ENCODE assay signal across 15 cellular contexts in the genomic region with DNA sequence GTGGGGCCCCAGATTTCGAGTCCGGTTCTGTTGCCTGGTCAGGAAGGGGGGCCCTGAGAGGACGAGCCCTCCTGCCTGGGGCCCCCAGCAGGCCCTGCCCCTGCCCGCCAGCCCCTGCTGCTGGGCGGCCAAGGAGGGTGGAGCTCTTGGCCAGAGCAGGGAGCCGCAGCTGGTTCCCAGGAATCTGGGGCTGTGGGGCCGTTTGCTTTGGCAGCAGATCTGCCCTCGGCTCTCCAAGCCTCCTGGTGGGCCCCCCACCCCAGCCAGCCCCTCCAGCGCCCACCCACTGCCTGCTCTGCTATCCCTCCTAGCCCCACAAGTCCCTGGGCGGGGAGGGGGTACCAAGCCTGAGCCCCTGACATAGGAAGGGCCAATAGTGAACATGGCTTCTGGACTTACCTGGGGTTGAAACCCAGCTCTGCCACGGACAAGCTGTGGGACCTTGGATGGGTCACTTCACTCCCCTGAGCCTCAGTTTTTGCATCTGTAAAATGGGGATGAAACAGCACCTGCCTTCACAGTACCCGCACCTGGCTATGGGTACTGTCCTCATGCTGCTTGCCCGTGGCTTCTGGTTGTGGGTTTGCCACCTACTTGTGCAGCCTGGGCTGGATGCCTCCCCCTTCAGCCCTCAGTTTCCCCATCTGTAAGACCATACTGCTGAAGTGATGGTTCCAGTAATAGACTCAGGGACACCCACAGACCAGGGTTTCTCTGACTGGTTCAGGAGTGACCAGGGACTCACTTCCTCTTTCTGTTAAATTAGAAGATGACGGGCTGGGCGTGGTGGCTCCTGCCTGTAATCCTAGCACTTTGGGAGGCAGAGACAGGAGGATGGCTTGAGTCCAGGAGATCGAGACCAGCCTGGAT. TPM values are rescaled to one million over a fixed set of nuclear protein-coding genes. Genes with fewer than 3 reads are reported as not detected.
DNase-seq lines count a peak whose midpoint lies in the region; ATAC-seq and TF ChIP-seq lines count a peak whose summit lies in the region.
"Had no signal": no experiment of that assay in that cellular context is flagged by ENCODE, and none has a peak within 500 bp of the region (broad histone marks: within the 10 kb centered on the region; RNA-seq: fewer than 3 reads in every experiment).

No MANE protein-coding gene starts in this region.

- H3K4me3 ChIP-seq in heart right ventricle (no peak overlapping the region), ascending aorta (peak overlapping the region in 1 of 2 donors; percentile 46), urinary bladder (ENCODE audit: low read depth, low read length) (no peak overlapping the region)
- H3K4me3 ChIP-seq in naive thymus-derived CD4-positive, alpha-beta T cell (ENCODE audit: low read length): no peak overlapping the region
- H3K4me3 ChIP-seq: dorsolateral prefrontal cortex, SK-N-MC had no signal

- no peaks in the 10 kb centered on the region for H3K36me3 ChIP-seq in heart right ventricle
- H3K36me3 ChIP-seq in ascending aorta: no peaks in the 10 kb centered on the region
- H3K36me3 ChIP-seq in naive thymus-derived CD4-positive, alpha-beta T cell (ENCODE audit: control insufficient read depth in 2 of 3, insufficient read depth in 3 of 3, low read length in 3 of 3): no peaks in the 10 kb centered on the region
- H3K36me3 ChIP-seq in urinary bladder (ENCODE audit: insufficient read depth): no peaks in the 10 kb centered on the region

- no peak overlapping the region for H3K4me3 Mint-ChIP-seq in naive thymus-derived CD4-positive, alpha-beta T cell
- H3K4me3 Mint-ChIP-seq in activated naive CD4-positive, alpha-beta T cell treated with anti-CD3 and anti-CD28 coated beads, Interleukin-2, amount 10 ng/mL, durations not matched to agents 7 days and 5 days: no peak overlapping the region
- H3K4me3 Mint-ChIP-seq: activated CD4-positive, alpha-beta T cell treated with anti-CD3 and anti-CD28 coated beads, Interleukin-2, amount 10 ng/mL, durations not matched to agents 24 days and 14 days had no signal

- H3K4me1 Mint-ChIP-seq in naive thymus-derived CD4-positive, alpha-beta T cell: peaks cover 0 to 4% (median 0%) of the 10 kb centered on the region in 7 donors
- peaks cover 5% of the 10 kb centered on the region for H3K4me1 Mint-ChIP-seq in activated naive CD4-positive, alpha-beta T cell treated with anti-CD3 and anti-CD28 coated beads, Interleukin-2, amount 10 ng/mL, durations not matched to agents 7 days and 5 days
- H3K4me1 Mint-ChIP-seq: activated CD4-positive, alpha-beta T cell treated with anti-CD3 and anti-CD28 coated beads, Interleukin-2, amount 10 ng/mL, durations not matched to agents 24 days and 14 days had no signal

- intact Hi-C loops in heart right ventricle (cut with DNase I): loop anchor here in 5 of 10 donors (5.0 kb wide), 3 partner anchors 38 to 143 kb away; partner anchors contain the start of gene TFAP4 (in 4 of the 5)
- intact Hi-C loops in cardiac septum (cut with DNase I): loop anchor here (5.0 kb wide), 1 partner anchor 53 kb away; the partner anchor contains the start of gene TFAP4
- intact Hi-C loops in ascending aorta (cut with DNase I): loop anchor here (2.0 to 10.0 kb wide), 2 partner anchors 14 to 380 kb away; no protein-coding TSS in a partner anchor
- intact Hi-C loops in naive thymus-derived CD4-positive, alpha-beta T cell (cut with micrococcal nuclease): no loop called here
- intact Hi-C loops in head of caudate nucleus (cut with DNase I): loop anchor here (5.0 kb wide), 2 partner anchors 33 to 48 kb away; no protein-coding TSS in a partner anchor

- no peak overlapping the region for H3K27ac Mint-ChIP-seq in naive thymus-derived CD4-positive, alpha-beta T cell
- no peak overlapping the region for H3K27ac Mint-ChIP-seq in activated naive CD4-positive, alpha-beta T cell treated with anti-CD3 and anti-CD28 coated beads, Interleukin-2, amount 10 ng/mL, durations not matched to agents 7 days and 5 days
- H3K27ac Mint-ChIP-seq: activated CD4-positive, alpha-beta T cell treated with anti-CD3 and anti-CD28 coated beads, Interleukin-2, amount 10 ng/mL, durations not matched to agents 24 days and 14 days had no signal

- ATAC-seq in heart right ventricle: no peak
- peak; percentile 36 for ATAC-seq in naive thymus-derived CD4-positive, alpha-beta T cell

- H3K9me3 ChIP-seq in heart right ventricle: no peaks in the 10 kb centered on the region
- H3K9me3 ChIP-seq in ascending aorta: no peaks in the 10 kb centered on the region
- H3K9me3 ChIP-seq in naive thymus-derived CD4-positive, alpha-beta T cell (ENCODE audit: control insufficient read depth in 2 of 3, low read length in 3 of 3): no peaks in the 10 kb centered on the region

- POLR2A ChIA-PET in naive thymus-derived CD4-positive, alpha-beta T cell (lab: Charles Lee): interaction anchor here (1.1 kb wide), 1 partner anchor 36 kb away, joined by 3 read pairs; no protein-coding TSS in a partner anchor

- WGBS in heart right ventricle, 2 donors: 72 to 74% methylated on average over 16 of the region's 16 CpGs
- 51% methylated on average over 16 of the region's 16 CpGs for WGBS in urinary bladder

- no peak for DNase-seq in heart right ventricle
- no peak for DNase-seq in cardiac septum (ENCODE audit: low spot score)
- DNase-seq in ascending aorta (ENCODE audit: low spot score in 2 of 2): no peak
- DNase-seq in naive thymus-derived CD4-positive, alpha-beta T cell: no peak
- no peak for DNase-seq in head of caudate nucleus
- no peak for DNase-seq in cerebellar cortex (ENCODE audit: low spot score)
- no peak for DNase-seq in activated naive CD4-positive, alpha-beta T cell treated with anti-CD3 and anti-CD28 coated beads, Interleukin-2, amount 10 ng/mL, durations not matched to agents 7 days and 5 days
- DNase-seq: activated naive CD4-positive, alpha-beta T cell treated with anti-CD3 and anti-CD28 coated beads, Interleukin-2, amount 50 U/mL, for 16 hours; dorsolateral prefrontal cortex; GOT3; KG1; midbrain had no signal

- H3K27me3 ChIP-seq in heart right ventricle (peaks cover 0 to 4% (median 0%) of the 10 kb centered on the region in 7 donors), ascending aorta (no peaks in the 10 kb centered on the region)
- H3K27me3 ChIP-seq in naive thymus-derived CD4-positive, alpha-beta T cell (ENCODE audit: control insufficient read depth in 2 of 2, insufficient read depth in 2 of 2, low read length in 2 of 2): no peaks in the 10 kb centered on the region
- H3K27me3 ChIP-seq: dorsolateral prefrontal cortex had no signal

- CTCF ChIA-PET in naive thymus-derived CD4-positive, alpha-beta T cell (lab: Charles Lee): interaction anchor here (0.6 kb wide), 2 partner anchors 59 to 159 kb away, joined by 3 to 5 read pairs; no protein-coding TSS in a partner anchor
- CTCF ChIA-PET in activated naive CD4-positive, alpha-beta T cell treated with anti-CD3 and anti-CD28 coated beads, Interleukin-2, amount 10 ng/mL, durations not matched to agents 7 days and 5 days (lab: Charles Lee): interaction anchor here (5.9 kb wide), 1 partner anchor 15 kb away, joined by 49 read pairs; no protein-coding TSS in a partner anchor

- H3K27ac ChIP-seq in heart right ventricle (peak overlapping the region in 9 of 10 donors; percentile 82 to 93 (median 85)), ascending aorta (peak overlapping the region; percentile 93 to 94), urinary bladder (ENCODE audit: low read depth) (peak overlapping the region; percentile 24)
- no peak overlapping the region for H3K27ac ChIP-seq in naive thymus-derived CD4-positive, alpha-beta T cell (ENCODE audit: low read depth, low read length)
- H3K27ac ChIP-seq: SK-N-MC had no signal

- TF ChIP-seq CTCF in heart right ventricle (IDR thresholded peaks at IDR 0.05): no peak
- no peak for TF ChIP-seq CTCF in ascending aorta (IDR thresholded peaks at IDR 0.05)

- no peaks in the 10 kb centered on the region for H3K9me3 Mint-ChIP-seq in naive thymus-derived CD4-positive, alpha-beta T cell
- H3K9me3 Mint-ChIP-seq in activated naive CD4-positive, alpha-beta T cell treated with anti-CD3 and anti-CD28 coated beads, Interleukin-2, amount 10 ng/mL, durations not matched to agents 7 days and 5 days: no peaks in the 10 kb centered on the region
- H3K9me3 Mint-ChIP-seq: activated CD4-positive, alpha-beta T cell treated with anti-CD3 and anti-CD28 coated beads, Interleukin-2, amount 10 ng/mL, durations not matched to agents 24 days and 14 days had no signal

- H3K4me1 ChIP-seq in heart right ventricle (peaks cover 69 to 98% (median 85%) of the 10 kb centered on the region in 9 donors), ascending aorta (peaks cover 67 to 86% of the 10 kb centered on the region in 2 donors), urinary bladder (ENCODE audit: insufficient read depth) (peaks cover 2% of the 10 kb centered on the region)
- H3K4me1 ChIP-seq in naive thymus-derived CD4-positive, alpha-beta T cell (ENCODE audit: control insufficient read depth in 2 of 2, insufficient read depth in 2 of 2, low read length in 2 of 2): peaks cover 0 to 3% of the 10 kb centered on the region in 2 donors

- H3K36me3 Mint-ChIP-seq in naive thymus-derived CD4-positive, alpha-beta T cell: no peaks in the 10 kb centered on the region
- H3K36me3 Mint-ChIP-seq in activated naive CD4-positive, alpha-beta T cell treated with anti-CD3 and anti-CD28 coated beads, Interleukin-2, amount 10 ng/mL, durations not matched to agents 7 days and 5 days: no peaks in the 10 kb centered on the region

- H3K27me3 Mint-ChIP-seq in naive thymus-derived CD4-positive, alpha-beta T cell: peaks cover 0 to 18% (median 0%) of the 10 kb centered on the region in 5 donors
- peaks cover 54% of the 10 kb centered on the region for H3K27me3 Mint-ChIP-seq in activated naive CD4-positive, alpha-beta T cell treated with anti-CD3 and anti-CD28 coated beads, Interleukin-2, amount 10 ng/mL, durations not matched to agents 7 days and 5 days

RNA-seq across cellular contexts. Expression of gene GLIS2, which starts 9.2 kb away (rescaled TPM):
- total RNA-seq in heart right ventricle (10 to 100 TPM in 8 of 10 donors, 1 to 10 TPM in 2; 9.0 to 16.9 (median 14.9) TPM), cardiac septum (31.4 TPM), ascending aorta (16.8 TPM), urinary bladder (6.1 TPM)
- polyA plus RNA-seq in heart right ventricle (10 to 100 TPM in 1 of 2 donors, 1 to 10 TPM in 1; 6.9 to 13.1 TPM), urinary bladder (22.1 TPM)
- total RNA-seq in naive thymus-derived CD4-positive, alpha-beta T cell: under 1 TPM in 1 of 5 experiments, not detected in 4; 0.53 TPM
- polyA plus RNA-seq in naive thymus-derived CD4-positive, alpha-beta T cell: not detected

RNA-seq across cellular contexts. Expression of gene PAM16, which starts 26.0 kb away (rescaled TPM):
- total RNA-seq in heart right ventricle (10 to 100 TPM; 44.2 to 75.0 (median 55.6) TPM), cardiac septum (43.3 TPM), ascending aorta (26.6 TPM), urinary bladder (8.6 TPM)
- polyA plus RNA-seq in heart right ventricle (100 to 1,000 TPM; 136 to 288 TPM), urinary bladder (48.9 TPM)
- 10 to 100 TPM; 34.1 to 46.2 (median 45.0) TPM for total RNA-seq in naive thymus-derived CD4-positive, alpha-beta T cell
- polyA plus RNA-seq in naive thymus-derived CD4-positive, alpha-beta T cell: 10 to 100 TPM; 34.6 to 45.8 TPM

RNA-seq across cellular contexts. Expression of gene VASN, which starts 46.5 kb away (rescaled TPM):
- total RNA-seq in heart right ventricle (10 to 100 TPM in 1 of 10 donors, 1 to 10 TPM in 9; 3.1 to 14.7 (median 5.8) TPM), cardiac septum (6.3 TPM), ascending aorta (218 TPM), urinary bladder (20.8 TPM)
- polyA plus RNA-seq in heart right ventricle (10 to 100 TPM in 1 of 2 donors, 1 to 10 TPM in 1; 7.7 to 27.9 TPM), urinary bladder (47.6 TPM)
- 1 to 10 TPM in 1 of 5 experiments, under 1 TPM in 3, not detected in 1; 0.24 to 1.3 (median 0.45) TPM for total RNA-seq in naive thymus-derived CD4-positive, alpha-beta T cell
- polyA plus RNA-seq in naive thymus-derived CD4-positive, alpha-beta T cell: under 1 TPM; 0.13 to 0.18 TPM

RNA-seq across cellular contexts. Expression of gene TFAP4, which starts 52.3 kb away (rescaled TPM):
- total RNA-seq in heart right ventricle: 1 to 10 TPM; 1.8 to 6.6 (median 3.1) TPM
- 1 to 10 TPM; 2.0 to 4.6 TPM for polyA plus RNA-seq in heart right ventricle
- 1.4 TPM for total RNA-seq in cardiac septum
- total RNA-seq in ascending aorta: 5.3 TPM
- 10 to 100 TPM; 14.9 to 35.8 (median 25.3) TPM for total RNA-seq in naive thymus-derived CD4-positive, alpha-beta T cell
- polyA plus RNA-seq in naive thymus-derived CD4-positive, alpha-beta T cell: 1 to 10 TPM; 1.3 to 2.1 TPM
- 6.1 TPM for total RNA-seq in urinary bladder
- polyA plus RNA-seq in urinary bladder: 7.3 TPM

Comparison
In these comparisons a context has a peak if more than half of its experiments do, and no peak if none do; other contexts are left out.
1. RNA of gene VASN, which starts 46.5 kb away (total RNA-seq): 218 TPM in ascending aorta (single experiment); 20.8 TPM in urinary bladder (single experiment), 6.3 TPM in cardiac septum (single experiment), 3.1 to 14.7 TPM in heart right ventricle and 0.24 to 1.3 TPM in naive thymus-derived CD4-positive, alpha-beta T cell; every median in the first group is over 10 times any median in the second.
2. intact Hi-C loops: an anchor here in cardiac septum (5.0 kb wide), ascending aorta (2.0 to 10.0 kb wide) and head of caudate nucleus (5.0 kb wide); none called in naive thymus-derived CD4-positive, alpha-beta T cell.